ENCODE assay signal across 8 cellular contexts in genomic region chrX:40099046-40099968, GRCh38. TPM values are rescaled to one million over a fixed set of nuclear protein-coding genes. Genes with fewer than 3 reads are reported as not detected.
DNase-seq lines count a peak whose midpoint lies in the region; ATAC-seq and TF ChIP-seq lines count a peak whose summit lies in the region.

No MANE protein-coding gene starts in this region.

- H4K20me1 ChIP-seq in hepatocyte (ENCODE audit: insufficient read depth, poor library complexity, severe bottlenecking), result peaks cover 15% of the 10 kb centered on the region

- ATAC-seq in HG03103 (IDR thresholded peaks at IDR 0.05; ENCODE audit: low read depth, unreplicated experiment), result peak; percentile 34
- ATAC-seq in activated T-helper 17 cell treated with anti-CD3 and anti-CD28 coated beads, Interleukin-2, amount 50 U/mL, for 72 hours (replicated peaks), result peak; percentile 25

- peaks cover 41% of the 10 kb centered on the region for H3K27me3 ChIP-seq in NT2/D1 (ENCODE audit: insufficient read depth, insufficient read length)
- H3K27me3 ChIP-seq in hepatocyte, result peaks cover 56% of the 10 kb centered on the region
- H3K27me3 ChIP-seq in skeletal muscle tissue (ENCODE audit: control insufficient read depth in 3 of 3, insufficient read depth in 3 of 3, low read length in 3 of 3), result peaks cover 0 to 18% (median 0%) of the 10 kb centered on the region in 3 donors

- H3K9ac ChIP-seq in NT2/D1 (ENCODE audit: insufficient read length, low read depth) (peak overlapping the region; percentile 50), skeletal muscle tissue (ENCODE audit: low read depth in 1 of 3, low read length in 3 of 3) (peak overlapping the region in 2 of 3 donors; percentile 70 to 86)

- H3K27ac Mint-ChIP-seq in activated T-helper 17 cell treated with anti-CD3 and anti-CD28 coated beads, Interleukin-2, amount 50 U/mL, for 72 hours, result no peak overlapping the region

- no peaks in the 10 kb centered on the region for H3K36me3 ChIP-seq in NT2/D1 (ENCODE audit: insufficient read depth, insufficient read length, low read length)
- no peaks in the 10 kb centered on the region for H3K36me3 ChIP-seq in hepatocyte (replicated peaks; ENCODE audit: insufficient read depth, low read depth)
- H3K36me3 ChIP-seq in skeletal muscle tissue (ENCODE audit: control insufficient read depth in 3 of 3, insufficient read depth in 3 of 3, low read length in 3 of 3), result no peaks in the 10 kb centered on the region

- H3K4me1 ChIP-seq in NT2/D1 (ENCODE audit: insufficient read depth, insufficient read length) (peaks cover 6% of the 10 kb centered on the region), hepatocyte (ENCODE audit: insufficient read depth) (peaks cover 47% of the 10 kb centered on the region), skeletal muscle tissue (ENCODE audit: control insufficient read depth in 3 of 3, insufficient read depth in 3 of 3, low read length in 3 of 3) (peaks cover 5 to 10% (median 6%) of the 10 kb centered on the region in 3 donors)

- H3K9me2 ChIP-seq in hepatocyte (replicated peaks; ENCODE audit: insufficient read depth), result no peaks in the 10 kb centered on the region

- H3K27ac ChIP-seq in hepatocyte (peak overlapping the region; percentile 88), skeletal muscle tissue (ENCODE audit: low read depth, low read length) (peak overlapping the region; percentile 75)

- H2AFZ ChIP-seq in hepatocyte, result peak overlapping the region; percentile 29

- H3K36me3 Mint-ChIP-seq in activated T-helper 17 cell treated with anti-CD3 and anti-CD28 coated beads, Interleukin-2, amount 50 U/mL, for 72 hours (ENCODE audit: low read depth), result peaks cover 13% of the 10 kb centered on the region

- H3K27me3 Mint-ChIP-seq in activated T-helper 17 cell treated with anti-CD3 and anti-CD28 coated beads, Interleukin-2, amount 50 U/mL, for 72 hours, result no peaks in the 10 kb centered on the region

- no peak for TF ChIP-seq CTCF in hepatocyte (IDR thresholded peaks at IDR 0.05; ENCODE audit: poor library complexity)

- no peaks in the 10 kb centered on the region for H3K9me3 ChIP-seq in NT2/D1 (ENCODE audit: insufficient read depth, low read length)
- no peaks in the 10 kb centered on the region for H3K9me3 ChIP-seq in hepatocyte (ENCODE audit: low read depth)
- H3K9me3 ChIP-seq in skeletal muscle tissue (ENCODE audit: control insufficient read depth in 3 of 3, low read length in 3 of 3), result no peaks in the 10 kb centered on the region

- H3K9me3 Mint-ChIP-seq in activated T-helper 17 cell treated with anti-CD3 and anti-CD28 coated beads, Interleukin-2, amount 50 U/mL, for 72 hours, result no peaks in the 10 kb centered on the region

- H3K4me3 ChIP-seq in NT2/D1 (ENCODE audit: insufficient read length, low read depth) (peak overlapping the region; percentile 42), hepatocyte (peak overlapping the region; percentile 86), skeletal muscle tissue (ENCODE audit: low read length in 3 of 3) (peak overlapping the region in 2 of 3 donors; percentile 62 to 67)

- H3K4me3 Mint-ChIP-seq in activated T-helper 17 cell treated with anti-CD3 and anti-CD28 coated beads, Interleukin-2, amount 50 U/mL, for 72 hours, result peak overlapping the region; percentile 73

- H3K4me2 ChIP-seq in hepatocyte, result peak overlapping the region; percentile 99

- 23% methylated on average over 43 of the region's 49 CpGs for whole genome bisulfite sequencing in hepatocyte (ENCODE audit: low lambda C conversion rate, missing lambda C conversion rate)

- H3K79me2 ChIP-seq in hepatocyte, result peaks cover 37% of the 10 kb centered on the region

- H3K4me1 Mint-ChIP-seq in activated T-helper 17 cell treated with anti-CD3 and anti-CD28 coated beads, Interleukin-2, amount 50 U/mL, for 72 hours, result no peaks in the 10 kb centered on the region

- DNase-seq in NK-92 treated with Interleukin-12 subunit alpha and Interleukin-12 subunit beta, amount 100 ng/mL, for 24 hours (lab: John Stamatoyannopoulos, UW), result peak; percentile 53
- DNase-seq in NK-92 (lab: John Stamatoyannopoulos, UW; ENCODE audit: unreplicated experiment) (no peak), NT2/D1 (ENCODE audit: low read depth, low spot score) (no peak), hepatocyte (ENCODE audit: low spot score) (peak; percentile 55), iPS-NIHi11 (ENCODE audit: low spot score) (no peak)

RNA-seq across cellular contexts. Expression of gene BCOR, which starts 1.5 kb away (rescaled TPM):
- total RNA-seq in activated T-helper 17 cell treated with anti-CD3 and anti-CD28 coated beads, Interleukin-2, amount 50 U/mL, for 72 hours, result 10 to 100 TPM; 38.9 to 63.2 TPM
- 22.7 and 22.9 TPM in 2 replicates for total RNA-seq in hepatocyte
- 13.6 and 15.3 TPM in 2 replicates for polyA plus RNA-seq in hepatocyte
- 19.8 TPM for total RNA-seq in skeletal muscle tissue

Comparison
In these comparisons a context has a peak if more than half of its experiments do, and no peak if none do; other contexts are left out.
1. DNase-seq: peak in NK-92 treated with Interleukin-12 subunit alpha and Interleukin-12 subunit beta, amount 100 ng/mL, for 24 hours (single experiment) and hepatocyte (single experiment); none in NK-92 (single experiment), NT2/D1 (single experiment) and iPS-NIHi11 (single experiment).
2. Peak in every context shown above with its lines, with median percentiles within 50 percentile points of each other: H3K4me3 ChIP-seq.